In genomic region chr1:180884588-180885300, GRCh38 we compare ENCODE assay signal across 27 cellular contexts.
"Had no signal": no experiment of that assay in that cellular context is flagged by ENCODE, and none has a peak within 500 bp of the region (broad histone marks: within the 10 kb centered on the region; RNA-seq: fewer than 3 reads in every experiment).

No MANE protein-coding gene starts in this region.

- H3K27me3 ChIP-seq: heart right ventricle, hepatocyte, pancreas, spleen, suprapubic skin, tibial artery, upper lobe of right lung had no signal

- H3K27ac ChIP-seq: heart right ventricle, hepatocyte, left ventricle myocardium inferior, pancreas, prostate gland, skin epidermis, spleen, suprapubic skin, thoracic aorta, tibial artery, upper lobe of right lung had no signal

- H3K79me2 ChIP-seq: hepatocyte had no signal

- H3K4me3 Mint-ChIP-seq: memory B cell; naive thymus-derived CD4-positive, alpha-beta T cell; natural killer cell treated with Interleukin-12 subunit alpha and Interleukin-12 subunit beta and Interleukin-15 and Interleukin-18, amount 100 ng/mL, for 72 hours had no signal

- H3K9me3 ChIP-seq: heart right ventricle, left ventricle myocardium inferior, mucosa of descending colon, pancreas, prostate gland, spleen, suprapubic skin, thoracic aorta, tibial artery, upper lobe of right lung had no signal

- H2AFZ ChIP-seq: hepatocyte had no signal

- FAIRE-seq: pancreas, urothelium cell line had no signal

- DNase-seq: heart right ventricle; islet precursor cell; left ventricle myocardium inferior; midbrain; mucosa of descending colon; naive thymus-derived CD4-positive, alpha-beta T cell; pancreas; posterior cingulate gyrus; retina; right cardiac atrium; spleen; stimulated activated CD4-positive, alpha-beta T cell treated with anti-CD3 and anti-CD28 coated beads, Interleukin-4, amount 100 ng/mL, for 4 hours; stimulated activated CD8-positive, alpha-beta memory T cell treated with anti-CD3 and anti-CD28 coated beads, Interleukin-4, amount 100 ng/mL, for 48 hours; stimulated activated naive CD4-positive, alpha-beta T cell; tibial artery; trophoblast cell; upper lobe of right lung had no signal

- H3K4me3 ChIP-seq: heart right ventricle, hepatocyte, left ventricle myocardium inferior, lung, mucosa of descending colon, pancreas, prostate gland, skin epidermis, spleen, suprapubic skin, thoracic aorta, tibial artery, upper lobe of right lung had no signal

- H3K4me1 ChIP-seq: left ventricle myocardium inferior, pancreas, prostate gland, spleen, suprapubic skin, tibial artery, upper lobe of right lung had no signal

- H3K27ac Mint-ChIP-seq: memory B cell; naive thymus-derived CD4-positive, alpha-beta T cell; natural killer cell treated with Interleukin-12 subunit alpha and Interleukin-12 subunit beta and Interleukin-15 and Interleukin-18, amount 100 ng/mL, for 72 hours had no signal

- H3K9me3 Mint-ChIP-seq: memory B cell; natural killer cell treated with Interleukin-12 subunit alpha and Interleukin-12 subunit beta and Interleukin-15 and Interleukin-18, amount 100 ng/mL, for 72 hours had no signal

- ATAC-seq: heart right ventricle; mucosa of descending colon; naive thymus-derived CD4-positive, alpha-beta T cell; natural killer cell treated with Interleukin-12 subunit alpha and Interleukin-12 subunit beta and Interleukin-15 and Interleukin-18, amount 100 ng/mL, for 72 hours; pancreas; right cardiac atrium; sciatic nerve; upper lobe of right lung had no signal

- H3K27me3 Mint-ChIP-seq: memory B cell; naive thymus-derived CD4-positive, alpha-beta T cell; natural killer cell treated with Interleukin-12 subunit alpha and Interleukin-12 subunit beta and Interleukin-15 and Interleukin-18, amount 100 ng/mL, for 72 hours had no signal

- H3K4me2 ChIP-seq: hepatocyte had no signal

- H3K36me3 ChIP-seq: prostate gland had no signal
